Comparison of ENCODE assay signal across 16 cellular contexts in the genomic region with DNA sequence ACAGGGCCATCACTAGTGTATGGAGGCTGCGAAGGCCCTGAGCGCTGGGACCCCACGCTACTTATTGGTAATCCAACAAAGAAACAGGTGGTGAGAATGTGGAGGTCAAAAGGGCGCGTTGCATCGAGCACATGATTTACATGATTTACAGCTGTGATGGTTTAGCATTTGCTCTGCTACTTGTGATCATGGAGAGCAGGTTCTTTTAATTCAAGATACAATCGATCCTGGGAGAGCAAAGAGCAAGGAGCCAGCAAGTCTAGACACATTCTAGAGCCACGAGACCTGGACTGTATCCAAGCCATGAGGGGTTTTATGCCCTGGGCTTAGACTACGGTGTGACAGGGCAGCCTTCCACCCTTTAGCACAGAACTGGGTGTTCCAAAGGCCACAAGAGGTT.
"Had no signal": no experiment of that assay in that cellular context is flagged by ENCODE, and none has a peak within 500 bp of the region (broad histone marks: within the 10 kb centered on the region; RNA-seq: fewer than 3 reads in every experiment).

No MANE protein-coding gene starts in this region.

- H3K27me3 ChIP-seq: adrenal gland, sigmoid colon, spleen had no signal

- H3K27ac ChIP-seq: adrenal gland, lower lobe of right lung, parathyroid adenoma, sigmoid colon, spleen, thoracic aorta, WERI-Rb-1 had no signal

- H3K4me1 ChIP-seq: adrenal gland, lower lobe of right lung, parathyroid adenoma, sigmoid colon had no signal

- H3K36me3 ChIP-seq: adrenal gland, lower lobe of right lung, sigmoid colon, spleen, thoracic aorta, WERI-Rb-1 had no signal

- DNase-seq: activated CD4-positive, alpha-beta T cell treated with anti-CD3 and anti-CD28 coated beads, Interleukin-2, amount 50 U/mL, for 48 hours; activated gamma-delta T cell; adrenal gland; caudate nucleus; foreskin melanocyte; glutamatergic neuron; hypothalamus; lower lobe of right lung; sigmoid colon; spleen; stimulated activated naive B cell treated with anti-CD40 and anti-IgM and Interleukin-4, amounts not matched to agents 10 μg/mL and 1 μg/mL and 100 μg/mL, for 72 hours; WERI-Rb-1 had no signal

- H3K9me3 ChIP-seq: adrenal gland, lower lobe of right lung, sigmoid colon, spleen, thoracic aorta had no signal

- ATAC-seq: activated naive CD4-positive, alpha-beta T cell treated with anti-CD3 and anti-CD28 coated beads, Interleukin-2, amount 50 U/mL, for 72 hours; lower lobe of right lung; natural killer cell treated with Interleukin-12 subunit alpha and Interleukin-12 subunit beta and Interleukin-15 and Interleukin-18, amount 100 ng/mL, for 72 hours; stimulated activated naive B cell treated with anti-CD40 and anti-IgM and Interleukin-4, amounts not matched to agents 10 μg/mL and 1 μg/mL and 100 μg/mL, for 72 hours had no signal

- H3K4me3 ChIP-seq: adrenal gland, lower lobe of right lung, sigmoid colon, spleen, thoracic aorta had no signal
